Comparison of ENCODE assay signal across 18 cellular contexts in genomic region chr16:87974190-87974589, GRCh38. TPM values are rescaled to one million over a fixed set of nuclear protein-coding genes. Genes with fewer than 3 reads are reported as not detected.
A peak's percentile ranks its signal among the peaks of the same experiment; 100 is the strongest.
DNase-seq lines count a peak whose midpoint lies in the region; ATAC-seq and TF ChIP-seq lines count a peak whose summit lies in the region.
"Had no signal": no experiment of that assay in that cellular context is flagged by ENCODE, and none has a peak within 500 bp of the region (broad histone marks: within the 10 kb centered on the region; RNA-seq: fewer than 3 reads in every experiment).

No MANE protein-coding gene starts in this region.

- intact Hi-C loops in lower leg skin (cut with DNase I; ENCODE audit: low total_unique reads) = no loop called here

- TF ChIP-seq POLR2A in lower leg skin (IDR thresholded peaks at IDR 0.05) = no peak

- H3K27me3 ChIP-seq in neutrophil = no peaks in the 10 kb centered on the region
- H3K27me3 ChIP-seq: Peyer's patch had no signal

- H3K36me3 Mint-ChIP-seq in activated naive CD8-positive, alpha-beta T cell = peaks cover 34% of the 10 kb centered on the region
- H3K36me3 Mint-ChIP-seq in activated naive CD8-positive, alpha-beta T cell treated with anti-CD3 and anti-CD28 coated beads for 36 hours = peaks cover 58% of the 10 kb centered on the region
- H3K36me3 Mint-ChIP-seq in activated T-helper 17 cell treated with anti-CD3 and anti-CD28 coated beads, Interleukin-2, amount 50 U/mL, for 72 hours (ENCODE audit: low read depth) = peaks cover 75% of the 10 kb centered on the region

- H3K4me3 ChIP-seq in neutrophil (ENCODE audit: low read depth in 1 of 2, low read length in 1 of 2) (no peak overlapping the region), lower leg skin (ENCODE audit: low read depth, poor library complexity, severe bottlenecking) (no peak overlapping the region)
- H3K4me3 ChIP-seq: Peyer's patch had no signal

- peaks cover 3 to 7% of the 10 kb centered on the region in 2 experiments for H3K4me1 ChIP-seq in neutrophil (ENCODE audit: control insufficient read depth in 1 of 2, insufficient read depth in 1 of 2, low read depth in 1 of 2, low read length in 1 of 2)
- H3K4me1 ChIP-seq: Peyer's patch had no signal

- H3K27ac ChIP-seq in neutrophil = peak overlapping the region; percentile 28
- H3K27ac ChIP-seq: Peyer's patch had no signal

- no peaks in the 10 kb centered on the region for H3K27me3 Mint-ChIP-seq in activated naive CD8-positive, alpha-beta T cell
- no peaks in the 10 kb centered on the region for H3K27me3 Mint-ChIP-seq in activated naive CD8-positive, alpha-beta T cell treated with anti-CD3 and anti-CD28 coated beads for 36 hours
- no peaks in the 10 kb centered on the region for H3K27me3 Mint-ChIP-seq in activated T-helper 17 cell treated with anti-CD3 and anti-CD28 coated beads, Interleukin-2, amount 50 U/mL, for 72 hours

- H3K4me1 Mint-ChIP-seq in activated naive CD8-positive, alpha-beta T cell (ENCODE audit: low read depth) = peaks cover 34% of the 10 kb centered on the region
- H3K4me1 Mint-ChIP-seq in activated naive CD8-positive, alpha-beta T cell treated with anti-CD3 and anti-CD28 coated beads for 36 hours = peaks cover 28% of the 10 kb centered on the region
- peaks cover 30% of the 10 kb centered on the region for H3K4me1 Mint-ChIP-seq in activated T-helper 17 cell treated with anti-CD3 and anti-CD28 coated beads, Interleukin-2, amount 50 U/mL, for 72 hours

- peaks cover 7% of the 10 kb centered on the region for H3K9me3 Mint-ChIP-seq in activated naive CD8-positive, alpha-beta T cell (ENCODE audit: low read depth)
- H3K9me3 Mint-ChIP-seq in activated naive CD8-positive, alpha-beta T cell treated with anti-CD3 and anti-CD28 coated beads for 36 hours = peaks cover 17% of the 10 kb centered on the region
- H3K9me3 Mint-ChIP-seq in activated T-helper 17 cell treated with anti-CD3 and anti-CD28 coated beads, Interleukin-2, amount 50 U/mL, for 72 hours = no peaks in the 10 kb centered on the region

- TF ChIP-seq CTCF in neutrophil (IDR thresholded peaks at IDR 0.05) (no peak), lower leg skin (IDR thresholded peaks at IDR 0.05) (no peak)

- H3K27ac Mint-ChIP-seq in activated naive CD8-positive, alpha-beta T cell = peak overlapping the region; percentile 13
- no peak overlapping the region for H3K27ac Mint-ChIP-seq in activated naive CD8-positive, alpha-beta T cell treated with anti-CD3 and anti-CD28 coated beads for 36 hours
- H3K27ac Mint-ChIP-seq in activated T-helper 17 cell treated with anti-CD3 and anti-CD28 coated beads, Interleukin-2, amount 50 U/mL, for 72 hours = peak overlapping the region; percentile 63

- no peak for DNase-seq in activated naive CD8-positive, alpha-beta T cell treated with anti-CD3 and anti-CD28 coated beads for 36 hours
- no peak for DNase-seq in NCI-H524 treated with DMSO at 0.1 percent for 48 hours (lab: John Stamatoyannopoulos, UW)
- no peak for DNase-seq in C1 segment of cervical spinal cord (lab: John Stamatoyannopoulos, UW)
- no peak for DNase-seq in lower leg skin (ENCODE audit: low spot score in 2 of 2)
- DNase-seq: AML-193, GF-D8, KG1, NCI-H1105, NCI-H1694 treated with DMSO at 0.1 percent for 48 hours, NCI-H2171 treated with DMSO at 0.1 percent for 48 hours, Peyer's patch, SHP77 had no signal

- ATAC-seq in activated T-helper 17 cell treated with anti-CD3 and anti-CD28 coated beads, Interleukin-2, amount 50 U/mL, for 72 hours (replicated peaks) = no peak

- H3K36me3 ChIP-seq in neutrophil = peaks cover 25% of the 10 kb centered on the region

- no peak overlapping the region for H3K4me3 Mint-ChIP-seq in activated naive CD8-positive, alpha-beta T cell
- H3K4me3 Mint-ChIP-seq in activated naive CD8-positive, alpha-beta T cell treated with anti-CD3 and anti-CD28 coated beads for 36 hours = no peak overlapping the region
- no peak overlapping the region for H3K4me3 Mint-ChIP-seq in activated T-helper 17 cell treated with anti-CD3 and anti-CD28 coated beads, Interleukin-2, amount 50 U/mL, for 72 hours

- WGBS in lower leg skin, 2 donors = 89 to 94% methylated on average over 9 of the region's 9 CpGs

- no peaks in the 10 kb centered on the region for H3K9me3 ChIP-seq in neutrophil

RNA-seq across cellular contexts. Expression of gene BANP, which starts 23.0 kb away (rescaled TPM):
- 10 to 100 TPM; 25.6 to 27.0 TPM for total RNA-seq in activated naive CD8-positive, alpha-beta T cell treated with anti-CD3 and anti-CD28 coated beads for 36 hours
- total RNA-seq in activated T-helper 17 cell treated with anti-CD3 and anti-CD28 coated beads, Interleukin-2, amount 50 U/mL, for 72 hours = 10 to 100 TPM; 46.4 to 85.9 TPM
- total RNA-seq in lower leg skin = 10 to 100 TPM; 21.6 to 28.7 (median 24.5) TPM

RNA-seq across cellular contexts. Expression of gene CA5A, which starts 37.9 kb away (rescaled TPM):
- total RNA-seq in activated naive CD8-positive, alpha-beta T cell treated with anti-CD3 and anti-CD28 coated beads for 36 hours = not detected
- total RNA-seq in activated T-helper 17 cell treated with anti-CD3 and anti-CD28 coated beads, Interleukin-2, amount 50 U/mL, for 72 hours = not detected
- total RNA-seq in lower leg skin = not detected
- total RNA-seq: A673, H1, MCF 10A, Peyer's patch had no signal
